8 cellular contexts compared by ENCODE assay signal in the genomic region with DNA sequence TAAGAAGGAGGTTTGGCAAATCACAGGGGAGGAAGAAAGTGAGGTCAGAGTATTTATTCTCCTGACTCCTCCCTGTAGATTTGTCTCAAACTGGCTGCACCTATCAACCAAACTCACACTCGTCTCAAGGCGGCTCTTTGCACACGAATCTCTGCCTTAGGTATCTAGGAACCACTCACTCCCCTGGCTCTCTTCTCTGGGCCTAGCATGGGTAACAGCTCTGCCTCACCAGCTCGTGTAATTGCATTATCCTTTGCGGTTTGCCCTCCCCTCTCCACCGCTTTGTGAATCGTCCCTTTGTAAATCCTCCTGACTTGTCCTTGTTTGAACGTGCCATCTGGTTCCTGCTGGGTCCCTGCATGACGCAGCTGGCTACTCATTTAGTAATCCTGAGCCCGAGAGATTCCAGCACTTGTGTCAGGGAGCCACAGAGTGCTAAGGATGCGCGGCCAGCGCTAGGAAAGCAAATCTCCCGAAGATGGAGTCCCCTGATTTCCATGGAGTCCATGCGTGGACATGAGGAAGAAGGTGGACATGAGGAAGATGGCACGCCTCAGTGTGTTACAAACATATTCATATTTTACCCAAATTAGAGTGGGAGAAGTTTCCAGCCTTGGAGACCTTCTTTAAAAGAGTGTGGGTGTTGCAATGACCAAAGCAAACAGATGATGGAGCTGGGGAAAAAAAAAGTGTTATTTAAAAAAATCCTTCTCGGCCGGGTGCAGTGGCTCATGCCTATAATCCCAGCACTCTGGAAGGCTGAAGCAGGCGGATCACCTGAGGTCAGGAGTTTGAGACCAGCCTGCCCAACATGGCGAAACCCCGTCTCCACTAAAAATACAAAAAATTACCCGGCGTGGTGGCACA. TPM values are rescaled to one million over a fixed set of nuclear protein-coding genes. Genes with fewer than 3 reads are reported as not detected.
DNase-seq lines count a peak whose midpoint lies in the region; ATAC-seq and TF ChIP-seq lines count a peak whose summit lies in the region.

No MANE protein-coding gene starts in this region.

- CTCF ChIA-PET in PC-3 (lab: Charles Lee): no interaction called here

- no peaks in the 10 kb centered on the region for H4K20me1 ChIP-seq in PC-3 (ENCODE audit: low read length)

- intact Hi-C loops in PC-3 (cut with micrococcal nuclease): no loop called here

- H3K9ac ChIP-seq in HUES6 (ENCODE audit: low read length) (peak overlapping the region; percentile 50), PC-3 (ENCODE audit: low read length) (no peak overlapping the region)

- H3K4me1 ChIP-seq in HUES6 (ENCODE audit: control insufficient read depth, insufficient read depth, low read length) (peaks cover 22% of the 10 kb centered on the region), PC-3 (ENCODE audit: insufficient read depth, low read length) (no peaks in the 10 kb centered on the region)

- ATAC-seq in PC-3: peak; percentile 52

- POLR2A ChIA-PET in PC-3 (lab: Charles Lee; ENCODE audit: unreplicated experiment): no interaction called here

- 0 out of 2 replicates have a peak overlapping the region, but pooled peaks have one; percentile 34 for H2AFZ ChIP-seq in PC-3 (ENCODE audit: low read length)

- H3K36me3 ChIP-seq in HUES6 (ENCODE audit: control insufficient read depth, insufficient read depth, low read length): no peaks in the 10 kb centered on the region
- H3K36me3 ChIP-seq in PC-3 (ENCODE audit: low read depth, low read length): no peaks in the 10 kb centered on the region

- H3K27me3 ChIP-seq in HUES6 (ENCODE audit: control insufficient read depth, insufficient read depth, low read length) (no peaks in the 10 kb centered on the region), PC-3 (ENCODE audit: low read length) (no peaks in the 10 kb centered on the region)

- H3F3A ChIP-seq in PC-3 (ENCODE audit: low read length, unreplicated experiment): no peaks in the 10 kb centered on the region

- no peak overlapping the region for H3K4me3 ChIP-seq in AG10803 (ENCODE audit: low read length)
- peak overlapping the region; percentile 30; the same call in 1 of the 2 replicates for H3K4me3 ChIP-seq in HUES6 (ENCODE audit: low read depth, low read length)
- H3K4me3 ChIP-seq in PC-3 (ENCODE audit: low read length): no peak overlapping the region
- H3K4me3 ChIP-seq in foreskin fibroblast (ENCODE audit: low read depth in 1 of 2, low read length in 2 of 2): no peak overlapping the region

- no peaks in the 10 kb centered on the region for H3K79me2 ChIP-seq in PC-3 (ENCODE audit: low read length)

- TF ChIP-seq CTCF in AG10803 (conservative IDR thresholded peaks at IDR 0.05; ENCODE audit: low read length) (no peak), PC-3 (conservative IDR thresholded peaks at IDR 0.05; ENCODE audit: low read depth, low read length) (no peak), foreskin fibroblast (IDR thresholded peaks at IDR 0.05; ENCODE audit: low read depth, low read length) (no peak), GM20000 (IDR thresholded peaks at IDR 0.05; ENCODE audit: extremely low read depth, missing control alignments) (no peak)

- no peaks in the 10 kb centered on the region for H3K9me2 ChIP-seq in PC-3 (replicated peaks; ENCODE audit: low read length)

- peak overlapping the region; percentile 13; the same call in 1 of the 2 replicates for H3K27ac ChIP-seq in HUES6 (ENCODE audit: low read depth, low read length)
- H3K27ac ChIP-seq in PC-3 (ENCODE audit: low read length): no peak overlapping the region

- peak; percentile 78 for DNase-seq in AG10803 (ENCODE audit: low read depth)
- peak; percentile 40 for DNase-seq in PC-3
- DNase-seq in foreskin fibroblast: peak; percentile 83 to 89
- no peak for DNase-seq in ureter (ENCODE audit: low spot score)
- DNase-seq in stimulated activated CD8-positive, alpha-beta memory T cell treated with anti-CD3 and anti-CD28 coated beads, Interleukin-4, amount 100 ng/mL, for 48 hours: no peak
- DNase-seq in GM20000 (ENCODE audit: low spot score): no peak
- DNase-seq in activated effector memory CD4-positive, alpha-beta T cell treated with Interleukin-2 at 50 U/mL for 16 hours: no peak

- no TSS peak for BruUV-seq in PC-3 (replicated peaks; lab: Mats Ljungman, UMichigan)

- H3K9me3 ChIP-seq in HUES6 (ENCODE audit: control insufficient read depth, insufficient read depth, low read depth, low read length) (no peaks in the 10 kb centered on the region), PC-3 (ENCODE audit: low read length) (no peaks in the 10 kb centered on the region)

- no peak overlapping the region for H3K4me2 ChIP-seq in PC-3 (ENCODE audit: low read length)

RNA-seq across cellular contexts. Expression of a gene that starts 26.7 kb away (rescaled TPM):
- 0.07 and 0.29 TPM in 2 replicates for total RNA-seq in PC-3 (2014; rRNA removed)
- total RNA-seq in ureter: 4.2 TPM

RNA-seq across cellular contexts. Expression of a gene that starts 45.8 kb away (rescaled TPM):
- total RNA-seq in PC-3 (2014; rRNA removed): 2.6 and 3.2 TPM in 2 replicates
- total RNA-seq in ureter: 0.62 TPM

RNA-seq across cellular contexts. Expression of a gene that starts 45.9 kb away (rescaled TPM):
- 22.5 and 30.3 TPM in 2 replicates for total RNA-seq in PC-3 (2014; rRNA removed)
- total RNA-seq in ureter: 13.4 TPM

Comparison
In these comparisons a context has a peak if more than half of its experiments do, and no peak if none do; other contexts are left out.
1. DNase-seq: peak in AG10803 (single experiment), PC-3 (single experiment) and foreskin fibroblast (2 of 2); none in ureter (single experiment), stimulated activated CD8-positive, alpha-beta memory T cell treated with anti-CD3 and anti-CD28 coated beads, Interleukin-4, amount 100 ng/mL, for 48 hours (single experiment), GM20000 (single experiment) and activated effector memory CD4-positive, alpha-beta T cell treated with Interleukin-2 at 50 U/mL for 16 hours (single experiment).